ENCODE assay signal across 12 cellular contexts in genomic region chr4:140497776-140498636, GRCh38. TPM values are rescaled to one million over a fixed set of nuclear protein-coding genes. Genes with fewer than 3 reads are reported as not detected.
DNase-seq lines count a peak whose midpoint lies in the region; ATAC-seq, FAIRE-seq and TF ChIP-seq lines count a peak whose summit lies in the region.
"Had no signal": no experiment of that assay in that cellular context is flagged by ENCODE, and none has a peak within 500 bp of the region (broad histone marks: within the 10 kb centered on the region; RNA-seq: fewer than 3 reads in every experiment).

Gene MGAT4D, minus strand, starts transcription at chr4:140498293. Its CDS starts 71 bp downstream, at chr4:140498222.

- H3K9me2 ChIP-seq in SK-N-SH: no peaks in the 10 kb centered on the region

- peaks cover 5% of the 10 kb centered on the region for H3K4me1 Mint-ChIP-seq in stimulated activated memory B cell treated with anti-CD40 and anti-IgM and Interleukin-4, amounts not matched to agents 10 μg/mL and 1 μg/mL and 100 μg/mL, for 72 hours

- H3K9ac ChIP-seq in SK-N-SH: no peak within 1 kb of the TSS
- no peak within 1 kb of the TSS for H3K9ac ChIP-seq in K562 (ENCODE audit: insufficient read depth in 1 of 2, low read depth in 2 of 2, low read length in 2 of 2)

- no peak for TF ChIP-seq POLR2A in K562 (conservative IDR thresholded peaks at IDR 0.05)

- 0 out of 2 replicates have a peak, but pooled peaks cover 10% of the 10 kb centered on the region for H3K27me3 ChIP-seq in SK-N-SH (ENCODE audit: insufficient read depth)
- peaks cover 20 to 32% of the 10 kb centered on the region in 2 experiments; a peak in 4 of 5 replicates for H3K27me3 ChIP-seq in K562 (ENCODE audit: control insufficient read depth in 2 of 2, insufficient read depth in 2 of 2, low read length in 2 of 2)

- POLR2A ChIA-PET in SK-N-SH (lab: Yijun Ruan, JAX) (no interaction called here), K562 (lab: Yijun Ruan, JAX) (no interaction called here)

- no peaks in the 10 kb centered on the region for H3K9me3 ChIP-seq in SK-N-SH
- no peaks in the 10 kb centered on the region for H3K9me3 ChIP-seq in K562 (replicated peaks; ENCODE audit: control insufficient read depth, insufficient read depth, low read depth, low read length)
- H3K9me3 ChIP-seq: A549, gastrocnemius medialis had no signal

- H3K4me3 ChIP-seq in SK-N-SH (ENCODE audit: low read depth in 2 of 2, low read length in 1 of 2) (no peak within 1 kb of the TSS), K562 (no peak within 1 kb of the TSS)
- H3K4me3 ChIP-seq: A549 had no signal

- CTCF ChIA-PET in SK-N-SH (lab: Yijun Ruan, JAX): interaction anchor here (0.8 kb wide), 1 partner anchor 22 kb away, joined by 3 read pairs; no protein-coding TSS in a partner anchor
- CTCF ChIA-PET in K562 (lab: Yijun Ruan, JAX; ENCODE audit: low intra/inter-chr PET ratio): no interaction called here

- no peak within 1 kb of the TSS for H3K27ac ChIP-seq in SK-N-SH (ENCODE audit: low read depth in 2 of 2, low read length in 1 of 2)
- H3K27ac ChIP-seq in K562 (ENCODE audit: extremely low read depth, low read depth, low read length): no peak within 1 kb of the TSS
- H3K27ac ChIP-seq: A549, gastrocnemius medialis had no signal

- H3K36me3 ChIP-seq in SK-N-SH (replicated peaks in 1 of 2; ENCODE audit: control insufficient read depth in 1 of 2, insufficient read depth in 2 of 2, low read length in 1 of 2) (no peaks in the 10 kb centered on the region), K562 (ENCODE audit: control insufficient read depth, insufficient read depth, low read length) (no peaks in the 10 kb centered on the region)
- H3K36me3 ChIP-seq: gastrocnemius medialis had no signal

- H3K27ac Mint-ChIP-seq in stimulated activated memory B cell treated with anti-CD40 and anti-IgM and Interleukin-4, amounts not matched to agents 10 μg/mL and 1 μg/mL and 100 μg/mL, for 72 hours: no peak within 1 kb of the TSS

- H3K9me1 ChIP-seq in K562 (ENCODE audit: control insufficient read depth, insufficient read depth, low read length): no peaks in the 10 kb centered on the region

- no peak for ATAC-seq in SK-N-SH treated with all-trans-retinoic acid at 6 μM for 48 hours
- peak; percentile 49; the same call in 2 of the 3 replicates for ATAC-seq in K562
- ATAC-seq in left colon: peak; percentile 76
- peak; percentile 27 for ATAC-seq in stimulated activated memory B cell treated with anti-CD40 and anti-IgM and Interleukin-4, amounts not matched to agents 10 μg/mL and 1 μg/mL and 100 μg/mL, for 72 hours
- no peak for ATAC-seq in HG02759 (IDR thresholded peaks at IDR 0.05; ENCODE audit: unreplicated experiment)
- ATAC-seq: gastrocnemius medialis had no signal

- in situ Hi-C loops in K562 (cut with MboI): no loop called here

- H3F3A ChIP-seq in SK-N-SH (replicated peaks; ENCODE audit: insufficient read depth): no peaks in the 10 kb centered on the region

- TF ChIP-seq EP300 in SK-N-SH (IDR thresholded peaks at IDR 0.05; ENCODE audit: borderline replicate concordance in 1 of 2, low read depth in 1 of 2, low read length in 1 of 2): no peak
- no peak for TF ChIP-seq EP300 in K562 (IDR thresholded peaks at IDR 0.05; ENCODE audit: low read length)

- H4K20me1 ChIP-seq in SK-N-SH (ENCODE audit: insufficient read depth) (no peaks in the 10 kb centered on the region), K562 (replicated peaks; ENCODE audit: control insufficient read depth, insufficient read depth, low read length) (no peaks in the 10 kb centered on the region)

- intact Hi-C loops in K562 (cut with micrococcal nuclease) (loop anchor here (5.0 kb wide), 1 partner anchor 126 kb away; the partner anchor contains the start of gene SCOC), left colon (cut with DNase I, micrococcal nuclease) (no loop called here)

- H3K9me3 Mint-ChIP-seq in stimulated activated memory B cell treated with anti-CD40 and anti-IgM and Interleukin-4, amounts not matched to agents 10 μg/mL and 1 μg/mL and 100 μg/mL, for 72 hours: no peaks in the 10 kb centered on the region

- no peak for TF ChIP-seq RAD21 in SK-N-SH (IDR thresholded peaks at IDR 0.05; ENCODE audit: low read length)
- no peak for TF ChIP-seq RAD21 in K562 (CRISPR knock-in tag; conservative IDR thresholded peaks at IDR 0.05 in 1 of 2, IDR thresholded peaks at IDR 0.05 in 1 of 2)

- no peak within 1 kb of the TSS for H2AFZ ChIP-seq in SK-N-SH (ENCODE audit: low read depth)
- H2AFZ ChIP-seq in K562 (ENCODE audit: low read depth, low read length): no peak within 1 kb of the TSS

- H3K4me1 ChIP-seq in SK-N-SH (ENCODE audit: control insufficient read depth in 1 of 2, insufficient read depth in 2 of 2, low read depth in 1 of 2, low read length in 1 of 2) (no peaks in the 10 kb centered on the region), K562 (replicated peaks in 1 of 2; ENCODE audit: control insufficient read depth in 2 of 2, insufficient read depth in 2 of 2, low read length in 2 of 2) (peaks cover 0 to 8% of the 10 kb centered on the region in 2 experiments; a peak in 1 of 5 replicates)
- H3K4me1 ChIP-seq: A549, gastrocnemius medialis had no signal

- DNase-seq in SK-N-SH (peak; percentile 17), K562 (ENCODE audit: extremely low read depth in 1 of 4, low spot score in 3 of 4) (no peak), left colon (peak; percentile 18 to 26), H4 (ENCODE audit: low spot score) (no peak), NCI-H1105 treated with DMSO at 0.1 percent for 48 hours (lab: John Stamatoyannopoulos, UW) (no peak)
- DNase-seq: activated CD8-positive, alpha-beta memory T cell treated with anti-CD3 and anti-CD28 coated beads, Interleukin-2, amount 50 U/mL, for 48 hours; gastrocnemius medialis; NK-92 treated with Interleukin-12 subunit alpha and Interleukin-12 subunit beta, amount 100 ng/mL, for 24 hours had no signal

- no peak for FAIRE-seq in K562 (lab: Jason Lieb, UNC)
- FAIRE-seq: A549 had no signal

- TF ChIP-seq CTCF in SK-N-SH (IDR thresholded peaks at IDR 0.05) (no peak), K562 (IDR thresholded peaks at IDR 0.05 in 2 of 3, conservative IDR thresholded peaks at IDR 0.05 in 1 of 3; ENCODE audit: insufficient read depth in 2 of 3, low read depth in 1 of 3, low read length in 3 of 3) (no peak)

- 83% methylated on average over 44 of the region's 68 CpGs for WGBS in SK-N-SH (ENCODE audit: low lambda C conversion rate)
- 3% methylated on average over 49 of the region's 68 CpGs for WGBS in K562 (ENCODE audit: insufficient coverage, low coverage, missing lambda C conversion rate)

- H3K4me3 Mint-ChIP-seq in stimulated activated memory B cell treated with anti-CD40 and anti-IgM and Interleukin-4, amounts not matched to agents 10 μg/mL and 1 μg/mL and 100 μg/mL, for 72 hours: peak within 1 kb of the TSS; percentile 42

- no peaks in the 10 kb centered on the region for H3K36me3 Mint-ChIP-seq in stimulated activated memory B cell treated with anti-CD40 and anti-IgM and Interleukin-4, amounts not matched to agents 10 μg/mL and 1 μg/mL and 100 μg/mL, for 72 hours

- peaks cover 65% of the 10 kb centered on the region for H3K27me3 Mint-ChIP-seq in stimulated activated memory B cell treated with anti-CD40 and anti-IgM and Interleukin-4, amounts not matched to agents 10 μg/mL and 1 μg/mL and 100 μg/mL, for 72 hours

- BruUV-seq in K562 (replicated peaks; lab: Mats Ljungman, UMichigan): no TSS peak

- H3K79me2 ChIP-seq in SK-N-SH (ENCODE audit: insufficient read depth) (no peaks in the 10 kb centered on the region), K562 (ENCODE audit: control insufficient read depth, insufficient read depth, low read length) (no peaks in the 10 kb centered on the region)

- H3K4me2 ChIP-seq in SK-N-SH (no peak within 1 kb of the TSS), K562 (ENCODE audit: insufficient read depth, low read length) (no peak within 1 kb of the TSS)
- H3K4me2 ChIP-seq: A549 had no signal

TF ChIP-seq in K562, 482 proteins besides CTCF, POLR2A, EP300 and RAD21 (continues in another document):
- TF ChIP-seq ZSCAN32 (CRISPR knock-in tag; IDR thresholded peaks at IDR 0.05) (no peak), PTTG1 (tag; IDR thresholded peaks at IDR 0.05; ENCODE audit: low read depth) (no peak), CEBPG (CRISPR knock-in tag; IDR thresholded peaks at IDR 0.05) (no peak), CEBPG (tag; conservative IDR thresholded peaks at IDR 0.05 in 1 of 2, IDR thresholded peaks at IDR 0.05 in 1 of 2) (no peak), EHMT2 (IDR thresholded peaks at IDR 0.05) (no peak), ZNF77 (CRISPR knock-in tag; IDR thresholded peaks at IDR 0.05) (no peak), SP1 (CRISPR knock-in tag; IDR thresholded peaks at IDR 0.05) (no peak), IRF1 (CRISPR knock-in tag; IDR thresholded peaks at IDR 0.05; ENCODE audit: borderline replicate concordance) (no peak), DNMT1 (IDR thresholded peaks at IDR 0.05) (no peak)

RNA-seq across cellular contexts. Expression of gene MGAT4D, which starts in this region (rescaled TPM):
- polyA plus RNA-seq in SK-N-SH (2012; rRNA removed) (not detected in 2 replicates), K562 (2011; rRNA removed) (not detected in 2 replicates), K562 (2014; fragmentation: Illumina TruSeq; extraction: Trizol) (not detected in 2 replicates), K562 (2014; fragmentation: Nextera tagmentation; extraction: Ambion mirVana) (not detected), K562 (2014; rRNA removed) (not detected in 2 replicates)
- polyA plus RNA-seq in SK-N-SH (2012; cell fraction: cytosol; rRNA removed): not detected in 2 replicates
- not detected in 2 replicates for polyA plus RNA-seq in SK-N-SH (2012; cell fraction: nucleus; rRNA removed)
- total RNA-seq in K562 (2011; cell fraction: chromatin; rRNA removed; ENCODE audit: low replicate concordance): not detected in 2 replicates
- total RNA-seq in K562 (2011; cell fraction: nucleolus; rRNA removed): not detected in 2 replicates
- total RNA-seq in K562 (2011; cell fraction: nucleoplasm; rRNA removed): not detected in 2 replicates
- total RNA-seq in K562 (2014; rRNA removed) (not detected in 2 replicates), K562 (2014; rRNA removed; fragmentation: Illumina TruSeq; extraction: Trizol) (not detected in 2 replicates), K562 (2015; rRNA removed; fragmentation: Illumina TruSeq; extraction: Trizol) (not detected in 2 replicates), K562 (2021) (not detected in 2 replicates), left colon (not detected)
- polyA plus RNA-seq in K562 (2011; cell fraction: cytosol; rRNA removed): not detected in 2 replicates
- polyA plus RNA-seq in K562 (2011; cell fraction: nucleus; rRNA removed): not detected in 2 replicates
- polyA plus RNA-seq in K562 (2012): not detected in 2 replicates
- polyA minus RNA-seq in K562 (2011; rRNA and poly(A)+ RNA removed): not detected in 2 replicates
- polyA minus RNA-seq in K562 (2011; cell fraction: cytosol; rRNA and poly(A)+ RNA removed): not detected in 2 replicates
- not detected in 2 replicates for polyA minus RNA-seq in K562 (2011; cell fraction: nucleus; rRNA and poly(A)+ RNA removed)
- total RNA-seq in H4 (2014; rRNA removed; shearing (Covaris generic)): not detected in 2 replicates
- total RNA-seq: gastrocnemius medialis had no signal
- polyA plus RNA-seq: A549 had no signal

Comparison
In these comparisons a context has a peak if more than half of its experiments do, and no peak if none do; other contexts are left out.
1. Peak in DNase-seq in SK-N-SH; RNA of the gene not detected or under 1 TPM.
2. Peak in ATAC-seq in K562; RNA of the gene not detected or under 1 TPM.
3. Peak in DNase-seq and ATAC-seq in left colon; RNA of the gene not detected or under 1 TPM.